In the genomic region with DNA sequence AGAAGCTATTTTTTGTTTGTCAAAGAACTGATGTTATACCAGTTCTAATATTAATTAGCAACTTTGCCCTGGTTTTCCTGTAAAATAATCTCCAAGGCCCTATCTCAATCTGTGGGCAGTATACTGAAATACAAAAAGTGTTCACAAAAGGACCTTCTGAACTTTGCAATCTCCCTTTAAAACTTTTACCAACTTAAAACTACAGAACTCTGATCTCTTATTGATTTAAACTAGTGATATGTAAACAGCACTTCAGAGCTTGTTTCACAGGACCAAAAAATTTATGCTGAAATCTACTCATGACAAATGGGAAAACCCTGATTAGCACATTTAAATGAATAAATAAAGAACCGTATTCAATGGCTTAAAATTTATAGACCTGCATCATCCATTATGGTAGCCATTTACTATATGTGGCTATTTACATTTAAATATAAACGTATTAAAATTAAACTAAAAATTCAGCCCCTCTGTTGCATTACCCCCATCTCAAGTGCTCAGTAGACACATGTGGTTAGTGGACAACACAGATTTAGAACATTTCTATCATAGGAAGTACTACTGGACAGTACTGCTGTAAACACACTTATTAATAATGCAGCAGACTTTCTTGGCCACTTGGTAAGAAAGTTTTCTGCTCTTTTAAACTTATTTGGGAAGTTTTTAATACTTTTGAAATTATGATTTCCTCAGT, we compare ENCODE assay signal across 9 cellular contexts. TPM values are rescaled to one million over a fixed set of nuclear protein-coding genes. Genes with fewer than 3 reads are reported as not detected.
"Had no signal": no experiment of that assay in that cellular context is flagged by ENCODE, and none has a peak within 500 bp of the region (broad histone marks: within the 10 kb centered on the region; RNA-seq: fewer than 3 reads in every experiment).

No MANE protein-coding gene starts in this region.

- H3K4me1 ChIP-seq: HAP-1 had no signal

- FAIRE-seq: HTR-8/SVneo had no signal

- H3K9ac ChIP-seq: GM23248 had no signal

- H3K4me3 ChIP-seq: GM23248, HAP-1 had no signal

- H3K36me3 ChIP-seq: HAP-1 had no signal

- H2AFZ ChIP-seq: GM23248 had no signal

- DNase-seq: GM23248, GOT3, H7, HFFc6 had no signal

- H3K27ac ChIP-seq: GM23248 had no signal

- ATAC-seq: HCT116 had no signal

- H3K9me3 ChIP-seq: HAP-1 had no signal

RNA-seq across cellular contexts. Expression of a gene that starts 12.0 kb away (rescaled TPM):
- total RNA-seq: HT-29 had no signal
- polyA plus RNA-seq: IgD-negative memory B cell had no signal
